ENCODE assay signal across 15 cellular contexts in the genomic region with DNA sequence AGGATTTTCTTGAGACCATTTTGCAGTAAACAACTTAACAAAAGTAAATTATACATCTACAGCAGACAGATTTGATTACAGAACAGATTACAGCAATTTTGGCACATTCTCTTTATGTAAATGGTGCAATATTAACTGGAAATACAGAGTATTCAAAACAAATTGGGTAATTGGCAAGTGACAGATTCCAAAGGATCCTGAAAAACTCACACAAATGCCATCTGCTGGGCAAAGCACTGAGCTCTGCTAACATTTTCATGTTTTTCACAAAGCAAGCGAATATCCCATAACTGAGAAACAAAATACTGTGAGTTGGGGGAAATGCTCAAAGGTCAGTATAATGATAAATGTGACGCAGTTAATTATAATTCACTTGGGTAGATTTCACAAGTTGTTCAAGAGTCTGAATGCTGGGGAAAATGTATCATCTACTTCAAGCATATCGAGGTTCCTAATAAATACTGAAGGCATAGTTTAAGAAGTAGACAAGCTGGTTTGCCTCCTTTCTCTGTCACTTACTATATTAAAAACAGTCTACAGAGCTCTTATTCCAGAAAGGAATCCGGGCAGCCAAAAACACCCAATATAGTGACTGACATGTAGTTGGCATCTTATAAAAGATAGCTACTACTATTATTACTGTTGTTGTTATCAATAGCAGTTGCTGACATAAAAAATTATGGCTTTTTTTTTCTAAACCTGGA.
DNase-seq lines count a peak whose midpoint lies in the region; ATAC-seq and TF ChIP-seq lines count a peak whose summit lies in the region.
"Had no signal": no experiment of that assay in that cellular context is flagged by ENCODE, and none has a peak within 500 bp of the region (broad histone marks: within the 10 kb centered on the region; RNA-seq: fewer than 3 reads in every experiment).

No MANE protein-coding gene starts in this region.

- no peaks in the 10 kb centered on the region for H3K9me3 ChIP-seq in esophagus squamous epithelium
- H3K9me3 ChIP-seq in smooth muscle cell (replicated peaks; ENCODE audit: low read depth) = no peaks in the 10 kb centered on the region

- no peaks in the 10 kb centered on the region for H3K27me3 Mint-ChIP-seq in activated T-helper 1 cell treated with anti-CD3 and anti-CD28 coated beads, Interleukin-12 subunit alpha, Interleukin-12 subunit beta, Interleukin-2, Interleukin-4 antibody, amounts not matched to agents 30 ng/mL and 10 ng/mL and 1 ng/mL, durations not matched to agents 14 hours and 24 hours and 36 hours (ENCODE audit: insufficient read depth)
- H3K27me3 Mint-ChIP-seq: activated CD8-positive, alpha-beta T cell treated with anti-CD3 and anti-CD28 coated beads for 36 hours; memory B cell; stimulated activated memory B cell treated with anti-CD40 and anti-IgM and Interleukin-4, amounts not matched to agents 10 μg/mL and 1 μg/mL and 100 μg/mL, for 72 hours had no signal

- H3K36me3 ChIP-seq in esophagus squamous epithelium (peaks cover 0 to 48% (median 6%) of the 10 kb centered on the region in 3 donors), smooth muscle cell (ENCODE audit: low read depth) (peaks cover 6% of the 10 kb centered on the region)

- TF ChIP-seq CTCF in C4-2B (conservative IDR thresholded peaks at IDR 0.05) (peak; percentile 32), esophagus squamous epithelium (IDR thresholded peaks at IDR 0.05) (no peak), smooth muscle cell (IDR thresholded peaks at IDR 0.05; ENCODE audit: borderline replicate concordance, insufficient read depth, poor library complexity, severe bottlenecking) (no peak)

- H3K9me3 Mint-ChIP-seq in activated T-helper 1 cell treated with anti-CD3 and anti-CD28 coated beads, Interleukin-12 subunit alpha, Interleukin-12 subunit beta, Interleukin-2, Interleukin-4 antibody, amounts not matched to agents 30 ng/mL and 10 ng/mL and 1 ng/mL, durations not matched to agents 14 hours and 24 hours and 36 hours = no peaks in the 10 kb centered on the region
- H3K9me3 Mint-ChIP-seq: activated CD8-positive, alpha-beta T cell treated with anti-CD3 and anti-CD28 coated beads for 36 hours; memory B cell; neural crest cell; stimulated activated memory B cell treated with anti-CD40 and anti-IgM and Interleukin-4, amounts not matched to agents 10 μg/mL and 1 μg/mL and 100 μg/mL, for 72 hours had no signal

- no peak overlapping the region for H2AFZ ChIP-seq in smooth muscle cell (ENCODE audit: low read depth)
- H2AFZ ChIP-seq: PC-9 had no signal

- H3K27me3 ChIP-seq in esophagus squamous epithelium = no peaks in the 10 kb centered on the region
- H3K27me3 ChIP-seq in smooth muscle cell (ENCODE audit: low read depth) = no peaks in the 10 kb centered on the region

- ATAC-seq in GM21529 (IDR thresholded peaks at IDR 0.05; ENCODE audit: unreplicated experiment) (no peak), GM19463 (IDR thresholded peaks at IDR 0.05; ENCODE audit: unreplicated experiment) (no peak)
- ATAC-seq: activated CD8-positive, alpha-beta T cell treated with anti-CD3 and anti-CD28 coated beads for 36 hours; stimulated activated memory B cell treated with anti-CD40 and anti-IgM and Interleukin-4, amounts not matched to agents 10 μg/mL and 1 μg/mL and 100 μg/mL, for 72 hours had no signal

- H3K79me2 ChIP-seq in smooth muscle cell (ENCODE audit: low read depth) = peaks cover 99% of the 10 kb centered on the region

- intact Hi-C loops in esophagus squamous epithelium (cut with DNase I) = no loop called here
- intact Hi-C loops in activated T-helper 1 cell treated with anti-CD3 and anti-CD28 coated beads, Interleukin-12 subunit alpha, Interleukin-12 subunit beta, Interleukin-2, Interleukin-4 antibody, amounts not matched to agents 30 ng/mL and 10 ng/mL and 1 ng/mL, durations not matched to agents 14 hours and 24 hours and 36 hours (cut with micrococcal nuclease) = no loop called here

- H3K27ac ChIP-seq in C4-2B (no peak overlapping the region), esophagus squamous epithelium (peak overlapping the region in 3 of 4 donors; percentile 27 to 45 (median 38)), smooth muscle cell (ENCODE audit: low read depth) (peak overlapping the region; percentile 48)
- H3K27ac ChIP-seq: PC-9 had no signal

- peaks cover 15% of the 10 kb centered on the region for H3F3A ChIP-seq in smooth muscle cell (ENCODE audit: low read depth)

- no peak overlapping the region for H3K9ac ChIP-seq in smooth muscle cell (ENCODE audit: low read depth)

- 51 to 60% methylated on average over 4 of the region's 4 CpGs for WGBS in esophagus squamous epithelium, 2 donors
- 76% methylated on average over 4 of the region's 4 CpGs for WGBS in smooth muscle cell (ENCODE audit: low lambda C conversion rate)

- H3K4me1 Mint-ChIP-seq in activated T-helper 1 cell treated with anti-CD3 and anti-CD28 coated beads, Interleukin-12 subunit alpha, Interleukin-12 subunit beta, Interleukin-2, Interleukin-4 antibody, amounts not matched to agents 30 ng/mL and 10 ng/mL and 1 ng/mL, durations not matched to agents 14 hours and 24 hours and 36 hours (ENCODE audit: low read depth) = peaks cover 47% of the 10 kb centered on the region

- TF ChIP-seq POLR2A in esophagus squamous epithelium (IDR thresholded peaks at IDR 0.05) = no peak

- peaks cover 100% of the 10 kb centered on the region for H4K20me1 ChIP-seq in smooth muscle cell (ENCODE audit: low read depth)

- DNase-seq in NCI-H69 (lab: John Stamatoyannopoulos, UW) (peak; percentile 50), esophagus squamous epithelium (lab: John Stamatoyannopoulos, UW) (no peak), smooth muscle cell (lab: John Stamatoyannopoulos, UW; ENCODE audit: unreplicated experiment) (no peak), hypothalamus (lab: John Stamatoyannopoulos, UW) (no peak)
- no peak for DNase-seq in activated T-helper 1 cell treated with anti-CD3 and anti-CD28 coated beads, Interleukin-12 subunit alpha, Interleukin-12 subunit beta, Interleukin-2, Interleukin-4 antibody, amounts not matched to agents 30 ng/mL and 10 ng/mL and 1 ng/mL, durations not matched to agents 14 hours and 24 hours and 36 hours (ENCODE audit: low spot score)
- DNase-seq: activated CD8-positive, alpha-beta T cell treated with anti-CD3 and anti-CD28 coated beads for 36 hours; NCI-H187 treated with DMSO at 0.1 percent for 48 hours; NCI-H510A treated with DMSO at 0.1 percent for 48 hours; PC-9 had no signal

- H3K4me1 ChIP-seq in esophagus squamous epithelium (peaks cover 5 to 57% (median 16%) of the 10 kb centered on the region in 3 donors), smooth muscle cell (ENCODE audit: low read depth) (peaks cover 19% of the 10 kb centered on the region)

- H3K4me2 ChIP-seq in smooth muscle cell = peak overlapping the region; percentile 27
- H3K4me2 ChIP-seq: PC-9 had no signal

- H3K4me3 ChIP-seq in esophagus squamous epithelium (no peak overlapping the region), smooth muscle cell (no peak overlapping the region)
- H3K4me3 ChIP-seq: PC-9 had no signal

- H3K27ac Mint-ChIP-seq in activated T-helper 1 cell treated with anti-CD3 and anti-CD28 coated beads, Interleukin-12 subunit alpha, Interleukin-12 subunit beta, Interleukin-2, Interleukin-4 antibody, amounts not matched to agents 30 ng/mL and 10 ng/mL and 1 ng/mL, durations not matched to agents 14 hours and 24 hours and 36 hours = no peak overlapping the region
- H3K27ac Mint-ChIP-seq: stimulated activated memory B cell treated with anti-CD40 and anti-IgM and Interleukin-4, amounts not matched to agents 10 μg/mL and 1 μg/mL and 100 μg/mL, for 72 hours had no signal

- H3K4me3 Mint-ChIP-seq in activated T-helper 1 cell treated with anti-CD3 and anti-CD28 coated beads, Interleukin-12 subunit alpha, Interleukin-12 subunit beta, Interleukin-2, Interleukin-4 antibody, amounts not matched to agents 30 ng/mL and 10 ng/mL and 1 ng/mL, durations not matched to agents 14 hours and 24 hours and 36 hours = no peak overlapping the region
- H3K4me3 Mint-ChIP-seq: activated CD8-positive, alpha-beta T cell treated with anti-CD3 and anti-CD28 coated beads for 36 hours; memory B cell; neural crest cell; stimulated activated memory B cell treated with anti-CD40 and anti-IgM and Interleukin-4, amounts not matched to agents 10 μg/mL and 1 μg/mL and 100 μg/mL, for 72 hours had no signal

- H3K36me3 Mint-ChIP-seq in activated T-helper 1 cell treated with anti-CD3 and anti-CD28 coated beads, Interleukin-12 subunit alpha, Interleukin-12 subunit beta, Interleukin-2, Interleukin-4 antibody, amounts not matched to agents 30 ng/mL and 10 ng/mL and 1 ng/mL, durations not matched to agents 14 hours and 24 hours and 36 hours (ENCODE audit: low read depth) = peaks cover 37% of the 10 kb centered on the region
